In the genomic region with DNA sequence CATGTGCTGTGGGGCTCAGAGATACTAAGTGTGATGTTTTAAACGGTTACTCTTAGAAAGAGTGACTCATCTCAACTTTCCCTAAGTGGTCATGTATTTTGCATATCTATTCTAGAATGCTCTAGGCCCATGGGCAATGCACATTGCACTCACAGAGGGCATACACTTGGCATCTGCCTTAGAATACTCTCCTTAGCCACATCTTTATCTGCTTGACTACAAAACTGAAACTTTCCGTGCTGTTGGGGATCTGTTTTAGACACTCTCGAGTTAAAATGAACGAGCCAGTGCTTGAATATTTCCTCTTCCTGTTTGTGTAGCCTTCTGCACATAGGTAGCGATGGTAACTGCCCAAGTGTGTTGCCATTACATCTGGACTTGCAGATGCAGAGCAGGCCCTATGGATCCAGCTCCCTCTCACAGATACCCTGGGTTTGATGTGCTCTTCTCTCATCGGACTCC, we compare ENCODE assay signal across 1 cellular context.
TF ChIP-seq lines count a peak whose summit lies in the region.

No MANE protein-coding gene starts in this region.

TF ChIP-seq in GM12878, 131 proteins besides CTCF, POLR2A, EP300 and RAD21 (continued from another document):
- TF ChIP-seq POU2F2 (IDR thresholded peaks at IDR 0.05; ENCODE audit: borderline replicate concordance, low read depth, low read length) (peak; percentile 93), ETV6 (conservative IDR thresholded peaks at IDR 0.05 in 1 of 2, IDR thresholded peaks at IDR 0.05 in 1 of 2; ENCODE audit: borderline replicate concordance in 1 of 2, low read depth in 1 of 2) (peak in 1 of 2 experiments; percentile 77; a peak in 1 of 4 replicates), POLR2AphosphoS5 (IDR thresholded peaks at IDR 0.05; ENCODE audit: low read length) (no peak), MEF2A (IDR thresholded peaks at IDR 0.05; ENCODE audit: insufficient read depth, low read depth, low read length) (peak; percentile 92), RUNX3 (IDR thresholded peaks at IDR 0.05; ENCODE audit: low read length) (peak; percentile 88)
TF ChIP-seq in GM12878: peak in this region for 21.
